In genomic region chr15:72491768-72492167, GRCh38 we compare ENCODE assay signal across 1 cellular context.
TF ChIP-seq lines count a peak whose summit lies in the region.

No MANE protein-coding gene starts in this region.

TF ChIP-seq in IMR-90, 13 proteins besides CTCF, POLR2A, EP300 and RAD21:
- TF ChIP-seq FOS (IDR thresholded peaks at IDR 0.05; ENCODE audit: low read depth, low read length) (peak; percentile 77), MAZ (IDR thresholded peaks at IDR 0.05; ENCODE audit: borderline replicate concordance, low read depth, low read length) (no peak), CHD1 (IDR thresholded peaks at IDR 0.05; ENCODE audit: low read depth, low read length) (no peak), ELK1 (IDR thresholded peaks at IDR 0.05; ENCODE audit: borderline replicate concordance, low read depth, low read length) (no peak), SMC3 (IDR thresholded peaks at IDR 0.05; ENCODE audit: low read depth, low read length) (0 out of 2 replicates have a peak, but pooled peaks have one; percentile 6), MAFK (IDR thresholded peaks at IDR 0.05; ENCODE audit: low read depth, low read length) (no peak), RCOR1 (IDR thresholded peaks at IDR 0.05; ENCODE audit: insufficient replicate concordance, low read length) (no peak)
